Comparison of ENCODE assay signal across 11 cellular contexts in genomic region chr21:28832013-28832714, GRCh38.
DNase-seq lines count a peak whose midpoint lies in the region; ATAC-seq, FAIRE-seq and TF ChIP-seq lines count a peak whose summit lies in the region.
"Had no signal": no experiment of that assay in that cellular context is flagged by ENCODE, and none has a peak within 500 bp of the region (broad histone marks: within the 10 kb centered on the region; RNA-seq: fewer than 3 reads in every experiment).

No MANE protein-coding gene starts in this region.

- no peak for FAIRE-seq in urothelium cell line (lab: Jason Lieb, UNC)

- intact Hi-C loops in Right ventricle myocardium superior (cut with DNase I) (no loop called here), ascending aorta (cut with DNase I) (no loop called here)

- no peak overlapping the region for H3K4me3 ChIP-seq in cardiac muscle cell
- H3K4me3 ChIP-seq in ascending aorta: no peak overlapping the region

- H3K4me3 Mint-ChIP-seq in T-cell: peak overlapping the region; percentile 8 to 64 (median 29)

- H3K36me3 ChIP-seq in cardiac muscle cell (no peaks in the 10 kb centered on the region), ascending aorta (no peaks in the 10 kb centered on the region)

- no peaks in the 10 kb centered on the region for H3K9me3 Mint-ChIP-seq in T-cell

- peak overlapping the region; percentile 63 for H3K27ac ChIP-seq in cardiac muscle cell
- no peak overlapping the region for H3K27ac ChIP-seq in ascending aorta
- H3K27ac ChIP-seq: parathyroid adenoma had no signal

- no peaks in the 10 kb centered on the region for H3K9me3 ChIP-seq in cardiac muscle cell (ENCODE audit: low read depth)
- H3K9me3 ChIP-seq in ascending aorta: no peaks in the 10 kb centered on the region

- peaks cover 66 to 83% (median 81%) of the 10 kb centered on the region in 3 donors for H3K4me1 Mint-ChIP-seq in T-cell

- no peaks in the 10 kb centered on the region for H3K27me3 Mint-ChIP-seq in T-cell

- H3K4me1 ChIP-seq in cardiac muscle cell (ENCODE audit: low read depth) (peaks cover 5% of the 10 kb centered on the region), ascending aorta (no peaks in the 10 kb centered on the region)
- H3K4me1 ChIP-seq: parathyroid adenoma had no signal

- POLR2A ChIA-PET in T-cell (lab: Charles Lee): no interaction called here

- ATAC-seq in Right ventricle myocardium superior (ENCODE audit: poor library complexity) (no peak), T-cell (replicated peaks in 1 of 4) (peak; percentile 94 to 98 (median 96)), esophagus mucosa (peak; percentile 28)

- H3K27ac Mint-ChIP-seq in T-cell: peak overlapping the region; percentile 93

- H3K36me3 Mint-ChIP-seq in T-cell: peaks cover 3% of the 10 kb centered on the region

- H3K27me3 ChIP-seq in cardiac muscle cell: no peaks in the 10 kb centered on the region
- no peaks in the 10 kb centered on the region for H3K27me3 ChIP-seq in ascending aorta

- TF ChIP-seq CTCF in cardiac muscle cell (IDR thresholded peaks at IDR 0.05; ENCODE audit: low read depth, low read length) (no peak), ascending aorta (IDR thresholded peaks at IDR 0.05) (no peak)

- DNase-seq in cardiac muscle cell (ENCODE audit: low read depth in 1 of 2, low spot score in 1 of 2): peak; percentile 14 to 17
- no peak for DNase-seq in Right ventricle myocardium superior
- peak in 12 of 34 experiments; percentile 1 to 22 (median 8) for DNase-seq in T-cell
- peak; percentile 68 for DNase-seq in urothelium cell line (ENCODE audit: low spot score)
- no peak for DNase-seq in NCI-H774 (lab: John Stamatoyannopoulos, UW)
- no peak for DNase-seq in DMS79 (lab: John Stamatoyannopoulos, UW)
- DNase-seq in ascending aorta (ENCODE audit: low spot score in 2 of 2): no peak
- DNase-seq: activated CD8-positive, alpha-beta memory T cell treated with anti-CD3 and anti-CD28 coated beads, Interleukin-2, amount 50 U/mL, for 48 hours; NCI-H510A treated with DMSO at 0.1 percent for 48 hours had no signal

- CTCF ChIA-PET in T-cell (lab: Charles Lee): interaction anchor here in 1 of 2 donors (1.3 kb wide), 1 partner anchor 87 kb away, joined by 3 read pairs; no protein-coding TSS in a partner anchor

Comparison
In these comparisons a context has a peak if more than half of its experiments do, and no peak if none do; other contexts are left out.
1. DNase-seq: peak in cardiac muscle cell (2 of 2) and urothelium cell line (single experiment); none in Right ventricle myocardium superior (single experiment), NCI-H774 (single experiment), DMS79 (single experiment) and ascending aorta (0 of 2).